In genomic region chr22:41725510-41726110, GRCh38 we compare ENCODE assay signal across 1 cellular context.
TF ChIP-seq lines count a peak whose summit lies in the region.

No MANE protein-coding gene starts in this region.

TF ChIP-seq in HepG2, 621 proteins besides CTCF, POLR2A, EP300 and RAD21:
- TF ChIP-seq, protein P1, sequence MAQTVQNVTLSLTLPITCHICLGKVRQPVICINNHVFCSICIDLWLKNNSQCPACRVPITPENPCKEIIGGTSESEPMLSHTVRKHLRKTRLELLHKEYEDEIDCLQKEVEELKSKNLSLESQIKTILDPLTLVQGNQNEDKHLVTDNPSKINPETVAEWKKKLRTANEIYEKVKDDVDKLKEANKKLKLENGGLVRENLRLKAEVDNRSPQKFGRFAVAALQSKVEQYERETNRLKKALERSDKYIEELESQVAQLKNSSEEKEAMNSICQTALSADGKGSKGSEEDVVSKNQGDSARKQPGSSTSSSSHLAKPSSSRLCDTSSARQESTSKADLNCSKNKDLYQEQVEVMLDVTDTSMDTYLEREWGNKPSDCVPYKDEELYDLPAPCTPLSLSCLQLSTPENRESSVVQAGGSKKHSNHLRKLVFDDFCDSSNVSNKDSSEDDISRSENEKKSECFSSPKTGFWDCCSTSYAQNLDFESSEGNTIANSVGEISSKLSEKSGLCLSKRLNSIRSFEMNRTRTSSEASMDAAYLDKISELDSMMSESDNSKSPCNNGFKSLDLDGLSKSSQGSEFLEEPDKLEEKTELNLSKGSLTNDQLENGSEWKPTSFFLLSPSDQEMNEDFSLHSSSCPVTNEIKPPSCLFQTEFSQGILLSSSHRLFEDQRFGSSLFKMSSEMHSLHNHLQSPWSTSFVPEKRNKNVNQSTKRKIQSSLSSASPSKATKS (CRISPR knock-in tag; IDR thresholded peaks at IDR 0.05) = no peak
- TF ChIP-seq ZSCAN22 (CRISPR knock-in tag; IDR thresholded peaks at IDR 0.05) (no peak), BCL3 (CRISPR knock-in tag; IDR thresholded peaks at IDR 0.05) (no peak), RFX5 (IDR thresholded peaks at IDR 0.05; ENCODE audit: low read depth, low read length) (no peak), SRF (IDR thresholded peaks at IDR 0.05; ENCODE audit: low read depth, low read length) (no peak), ZNF30 (CRISPR knock-in tag; IDR thresholded peaks at IDR 0.05) (no peak), ZNF326 (CRISPR knock-in tag; IDR thresholded peaks at IDR 0.05; ENCODE audit: borderline replicate concordance) (no peak), ZNF589 (CRISPR knock-in tag; conservative IDR thresholded peaks at IDR 0.05) (no peak), ZBED4 (CRISPR knock-in tag; IDR thresholded peaks at IDR 0.05; ENCODE audit: borderline replicate concordance) (no peak), SIN3A (IDR thresholded peaks at IDR 0.05; ENCODE audit: borderline replicate concordance, low read depth, low read length) (no peak), ZBTB33 (CRISPR knock-in tag; IDR thresholded peaks at IDR 0.05) (no peak), ZNF75D (CRISPR knock-in tag; IDR thresholded peaks at IDR 0.05; ENCODE audit: borderline replicate concordance) (no peak), CENPX (CRISPR knock-in tag; IDR thresholded peaks at IDR 0.05) (no peak), ZNF550 (CRISPR knock-in tag; IDR thresholded peaks at IDR 0.05; ENCODE audit: borderline replicate concordance) (no peak), ZNF33B (CRISPR knock-in tag; IDR thresholded peaks at IDR 0.05) (no peak), CENPT (CRISPR knock-in tag; IDR thresholded peaks at IDR 0.05; ENCODE audit: low read depth) (no peak), HNRNPUL1 (IDR thresholded peaks at IDR 0.05; ENCODE audit: low read depth, low read length) (no peak), ZNF776 (CRISPR knock-in tag; IDR thresholded peaks at IDR 0.05) (no peak)
- TF ChIP-seq, protein P2, sequence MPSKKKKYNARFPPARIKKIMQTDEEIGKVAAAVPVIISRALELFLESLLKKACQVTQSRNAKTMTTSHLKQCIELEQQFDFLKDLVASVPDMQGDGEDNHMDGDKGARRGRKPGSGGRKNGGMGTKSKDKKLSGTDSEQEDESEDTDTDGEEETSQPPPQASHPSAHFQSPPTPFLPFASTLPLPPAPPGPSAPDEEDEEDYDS (CRISPR knock-in tag; IDR thresholded peaks at IDR 0.05) = no peak
- TF ChIP-seq, protein P3, sequence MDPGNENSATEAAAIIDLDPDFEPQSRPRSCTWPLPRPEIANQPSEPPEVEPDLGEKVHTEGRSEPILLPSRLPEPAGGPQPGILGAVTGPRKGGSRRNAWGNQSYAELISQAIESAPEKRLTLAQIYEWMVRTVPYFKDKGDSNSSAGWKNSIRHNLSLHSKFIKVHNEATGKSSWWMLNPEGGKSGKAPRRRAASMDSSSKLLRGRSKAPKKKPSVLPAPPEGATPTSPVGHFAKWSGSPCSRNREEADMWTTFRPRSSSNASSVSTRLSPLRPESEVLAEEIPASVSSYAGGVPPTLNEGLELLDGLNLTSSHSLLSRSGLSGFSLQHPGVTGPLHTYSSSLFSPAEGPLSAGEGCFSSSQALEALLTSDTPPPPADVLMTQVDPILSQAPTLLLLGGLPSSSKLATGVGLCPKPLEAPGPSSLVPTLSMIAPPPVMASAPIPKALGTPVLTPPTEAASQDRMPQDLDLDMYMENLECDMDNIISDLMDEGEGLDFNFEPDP (CRISPR knock-in tag; conservative IDR thresholded peaks at IDR 0.05) = no peak
